1 cellular context compared by ENCODE assay signal in the genomic region with DNA sequence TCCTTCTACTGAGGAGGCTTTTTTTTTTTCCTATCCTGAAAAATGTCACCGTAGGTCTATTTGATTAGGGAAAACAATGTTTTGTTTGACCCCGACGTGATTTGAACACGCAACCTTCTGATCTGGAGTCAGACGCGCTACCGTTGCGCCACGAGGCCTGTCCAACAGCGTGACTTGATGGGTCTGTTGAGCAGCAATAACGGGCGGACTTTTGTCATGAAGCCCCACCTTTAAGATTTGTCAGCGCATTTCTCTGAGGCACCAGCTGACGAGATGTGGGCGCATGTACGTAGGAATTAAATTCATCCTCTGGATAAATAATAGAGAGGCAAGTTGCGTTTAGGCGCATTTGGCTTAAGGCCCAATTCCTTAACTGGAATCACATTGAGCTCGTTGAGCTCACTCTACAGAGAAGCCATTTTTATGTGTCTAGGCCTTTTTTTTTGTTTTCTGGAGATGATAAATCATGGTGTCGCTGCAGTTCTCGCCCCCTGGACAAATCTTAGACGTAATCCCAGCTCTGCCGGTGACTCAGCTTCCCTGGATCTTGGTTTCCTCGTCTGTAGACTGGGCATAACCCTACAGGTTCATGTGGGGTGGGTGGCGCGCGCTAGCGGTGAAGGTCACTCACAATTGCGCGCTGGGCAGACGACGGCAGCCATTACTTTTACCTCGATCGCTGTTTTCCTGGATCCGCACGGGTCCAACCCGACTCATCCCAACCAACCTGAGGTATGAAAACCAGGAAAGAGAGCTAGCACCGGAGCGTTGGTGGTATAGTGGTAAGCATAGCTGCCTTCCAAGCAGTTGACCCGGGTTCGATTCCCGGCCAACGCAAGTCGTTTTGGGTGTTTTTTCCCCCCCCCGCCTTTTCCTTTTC.
A peak's percentile ranks its signal among the peaks of the same experiment; 100 is the strongest.
TF ChIP-seq lines count a peak whose summit lies in the region.

No MANE protein-coding gene starts in this region.

TF ChIP-seq in SK-N-SH, 30 proteins besides CTCF, POLR2A, EP300 and RAD21:
- TF ChIP-seq FOXJ3 (CRISPR knock-in tag; IDR thresholded peaks at IDR 0.05): peak; percentile 70; the same call in 1 of the 2 replicates
- TF ChIP-seq SMC3 (IDR thresholded peaks at IDR 0.05; ENCODE audit: low read depth, low read length): no peak
- no peak for TF ChIP-seq EZH2phosphoT487 (IDR thresholded peaks at IDR 0.05; ENCODE audit: borderline replicate concordance, low read depth)
- TF ChIP-seq, protein P1, sequence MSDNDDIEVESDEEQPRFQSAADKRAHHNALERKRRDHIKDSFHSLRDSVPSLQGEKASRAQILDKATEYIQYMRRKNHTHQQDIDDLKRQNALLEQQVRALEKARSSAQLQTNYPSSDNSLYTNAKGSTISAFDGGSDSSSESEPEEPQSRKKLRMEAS (IDR thresholded peaks at IDR 0.05; ENCODE audit: low read depth): peak; percentile 32; the same call in 1 of the 2 replicates
- TF ChIP-seq MXI1 (IDR thresholded peaks at IDR 0.05; ENCODE audit: low read depth, low read length): peak; percentile 79
- 0 out of 2 replicates have a peak, but pooled peaks have one; percentile 12 for TF ChIP-seq GABPA (IDR thresholded peaks at IDR 0.05; ENCODE audit: low read depth)
- TF ChIP-seq USF2 (IDR thresholded peaks at IDR 0.05; ENCODE audit: borderline replicate concordance, low read depth, low read length): no peak
- TF ChIP-seq ELF1 (IDR thresholded peaks at IDR 0.05): no peak; the same call in 1 of the 2 replicates
- TF ChIP-seq CHD2 (IDR thresholded peaks at IDR 0.05; ENCODE audit: low read length, partially characterized antibody): peak; percentile 67
- peak; percentile 89 for TF ChIP-seq YY1 (IDR thresholded peaks at IDR 0.05; ENCODE audit: low read depth)
- no peak for TF ChIP-seq IRF3 (IDR thresholded peaks at IDR 0.05; ENCODE audit: low read depth, low read length)
- TF ChIP-seq RFX5 (IDR thresholded peaks at IDR 0.05; ENCODE audit: low read length): no peak
- peak; percentile 36; the same call in 1 of the 2 replicates for TF ChIP-seq PBX3 (IDR thresholded peaks at IDR 0.05)
- no peak for TF ChIP-seq SIN3A (IDR thresholded peaks at IDR 0.05; ENCODE audit: borderline replicate concordance, low read depth, low read length)
- TF ChIP-seq TAF1 (IDR thresholded peaks at IDR 0.05; ENCODE audit: borderline replicate concordance, low read depth, low read length): peak; percentile 74
- TF ChIP-seq FOSL2 (IDR thresholded peaks at IDR 0.05; ENCODE audit: borderline replicate concordance, low read depth): peak; percentile 68; the same call in 1 of the 2 replicates
- peak; percentile 4; the same call in 1 of the 2 replicates for TF ChIP-seq POLR2AphosphoS5 (IDR thresholded peaks at IDR 0.05; ENCODE audit: low read depth, low read length)
- TF ChIP-seq JUND (IDR thresholded peaks at IDR 0.05): no peak
- TF ChIP-seq TEAD4 (IDR thresholded peaks at IDR 0.05; ENCODE audit: borderline replicate concordance, insufficient read depth): peak; percentile 92
- no peak for TF ChIP-seq GATA2 (CRISPR knock-in tag; IDR thresholded peaks at IDR 0.05)
- TF ChIP-seq RXRA (IDR thresholded peaks at IDR 0.05; ENCODE audit: borderline replicate concordance, low read depth): peak; percentile 49; the same call in 1 of the 2 replicates
- no peak for TF ChIP-seq TCF12 (IDR thresholded peaks at IDR 0.05)
- TF ChIP-seq NFIC (IDR thresholded peaks at IDR 0.05; ENCODE audit: borderline replicate concordance): peak; percentile 43; the same call in 1 of the 2 replicates
- no peak for TF ChIP-seq USF1 (IDR thresholded peaks at IDR 0.05; ENCODE audit: borderline replicate concordance, low read depth)
- TF ChIP-seq, protein P2, sequence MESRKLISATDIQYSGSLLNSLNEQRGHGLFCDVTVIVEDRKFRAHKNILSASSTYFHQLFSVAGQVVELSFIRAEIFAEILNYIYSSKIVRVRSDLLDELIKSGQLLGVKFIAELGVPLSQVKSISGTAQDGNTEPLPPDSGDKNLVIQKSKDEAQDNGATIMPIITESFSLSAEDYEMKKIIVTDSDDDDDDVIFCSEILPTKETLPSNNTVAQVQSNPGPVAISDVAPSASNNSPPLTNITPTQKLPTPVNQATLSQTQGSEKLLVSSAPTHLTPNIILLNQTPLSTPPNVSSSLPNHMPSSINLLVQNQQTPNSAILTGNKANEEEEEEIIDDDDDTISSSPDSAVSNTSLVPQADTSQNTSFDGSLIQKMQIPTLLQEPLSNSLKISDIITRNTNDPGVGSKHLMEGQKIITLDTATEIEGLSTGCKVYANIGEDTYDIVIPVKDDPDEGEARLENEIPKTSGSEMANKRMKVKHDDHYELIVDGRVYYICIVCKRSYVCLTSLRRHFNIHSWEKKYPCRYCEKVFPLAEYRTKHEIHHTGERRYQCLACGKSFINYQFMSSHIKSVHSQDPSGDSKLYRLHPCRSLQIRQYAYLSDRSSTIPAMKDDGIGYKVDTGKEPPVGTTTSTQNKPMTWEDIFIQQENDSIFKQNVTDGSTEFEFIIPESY (IDR thresholded peaks at IDR 0.05; ENCODE audit: borderline replicate concordance, low read depth): no peak
- TF ChIP-seq REST (IDR thresholded peaks at IDR 0.05; ENCODE audit: low read depth, low read length): peak; percentile 49
- TF ChIP-seq FOXM1 (IDR thresholded peaks at IDR 0.05; ENCODE audit: low read depth): no peak
- TF ChIP-seq RCOR1 (IDR thresholded peaks at IDR 0.05; ENCODE audit: low read length): 0 out of 2 replicates have a peak, but pooled peaks have one; percentile 45
